Comparison of ENCODE assay signal across 8 cellular contexts in genomic region chrX:57910287-57910912, GRCh38. TPM values are rescaled to one million over a fixed set of nuclear protein-coding genes. Genes with fewer than 3 reads are reported as not detected.
DNase-seq lines count a peak whose midpoint lies in the region; ATAC-seq, FAIRE-seq and TF ChIP-seq lines count a peak whose summit lies in the region.
"Not testable (repeated sequence)": the region's sequence is repeated elsewhere in the genome, so short reads cannot be mapped to it uniquely, and the experiment has no call there.

A gene with protein sequence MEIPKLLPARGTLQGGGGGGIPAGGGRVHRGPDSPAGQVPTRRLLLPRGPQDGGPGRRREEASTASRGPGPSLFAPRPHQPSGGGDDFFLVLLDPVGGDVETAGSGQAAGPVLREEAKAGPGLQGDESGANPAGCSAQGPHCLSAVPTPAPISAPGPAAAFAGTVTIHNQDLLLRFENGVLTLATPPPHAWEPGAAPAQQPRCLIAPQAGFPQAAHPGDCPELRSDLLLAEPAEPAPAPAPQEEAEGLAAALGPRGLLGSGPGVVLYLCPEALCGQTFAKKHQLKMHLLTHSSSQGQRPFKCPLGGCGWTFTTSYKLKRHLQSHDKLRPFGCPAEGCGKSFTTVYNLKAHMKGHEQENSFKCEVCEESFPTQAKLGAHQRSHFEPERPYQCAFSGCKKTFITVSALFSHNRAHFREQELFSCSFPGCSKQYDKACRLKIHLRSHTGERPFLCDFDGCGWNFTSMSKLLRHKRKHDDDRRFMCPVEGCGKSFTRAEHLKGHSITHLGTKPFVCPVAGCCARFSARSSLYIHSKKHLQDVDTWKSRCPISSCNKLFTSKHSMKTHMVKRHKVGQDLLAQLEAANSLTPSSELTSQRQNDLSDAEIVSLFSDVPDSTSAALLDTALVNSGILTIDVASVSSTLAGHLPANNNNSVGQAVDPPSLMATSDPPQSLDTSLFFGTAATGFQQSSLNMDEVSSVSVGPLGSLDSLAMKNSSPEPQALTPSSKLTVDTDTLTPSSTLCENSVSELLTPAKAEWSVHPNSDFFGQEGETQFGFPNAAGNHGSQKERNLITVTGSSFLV (minus strand): TSS chrX:57910458. CDS start chrX:57910420, 38 bp downstream.

- H3K27me3 ChIP-seq in CD4-positive, alpha-beta T cell (ENCODE audit: control insufficient read depth, insufficient read depth, low read length); endodermal cell (ENCODE audit: control insufficient read depth, insufficient read depth, low read length, poor library complexity, severe bottlenecking); left lung; small intestine (ENCODE audit: control insufficient read depth in 2 of 2, insufficient read depth in 2 of 2, low read length in 2 of 2): not testable (repeated sequence)

- peaks cover 32% of the 10 kb centered on the region for H3K36me3 Mint-ChIP-seq in CD4-positive, alpha-beta T cell (ENCODE audit: low read depth)
- peaks cover 27% of the 10 kb centered on the region for H3K36me3 Mint-ChIP-seq in activated T-cell treated with anti-CD3 and anti-CD28 coated beads, Interleukin-2, amount 50 U/mL, for 24 hours (ENCODE audit: low read depth)
- not testable (repeated sequence) for H3K36me3 Mint-ChIP-seq in endodermal cell (ENCODE audit: low read depth)

- not testable (repeated sequence) for TF ChIP-seq CTCF in CD4-positive, alpha-beta T cell (IDR thresholded peaks at IDR 0.05); endodermal cell (conservative IDR thresholded peaks at IDR 0.05); left lung (IDR thresholded peaks at IDR 0.05)

- not testable (repeated sequence) for H3K9me3 Mint-ChIP-seq in CD4-positive, alpha-beta T cell; activated T-cell treated with anti-CD3 and anti-CD28 coated beads, Interleukin-2, amount 50 U/mL, for 24 hours
- H3K9me3 Mint-ChIP-seq in endodermal cell = peaks cover 48% of the 10 kb centered on the region

- CTCF ChIA-PET in CD4-positive, alpha-beta T cell (lab: Charles Lee) = not testable (repeated sequence)

- not testable (repeated sequence) for H3K9me3 ChIP-seq in CD4-positive, alpha-beta T cell (ENCODE audit: control insufficient read depth, low read length); endodermal cell (ENCODE audit: control insufficient read depth, low read length); left lung; small intestine (ENCODE audit: control insufficient read depth, low read depth)

- peak in 3 of 10 experiments; percentile 3 to 12 (median 8) for DNase-seq in CD4-positive, alpha-beta T cell
- DNase-seq in NCI-H1694 treated with DMSO at 0.1 percent for 48 hours (lab: John Stamatoyannopoulos, UW) (peak; percentile 34), small intestine (peak; percentile 1)
- DNase-seq in activated T-cell treated with anti-CD3 and anti-CD28 coated beads, Interleukin-2, amount 50 U/mL, for 24 hours; endodermal cell; left lung: not testable (repeated sequence)

- POLR2A ChIA-PET in CD4-positive, alpha-beta T cell (lab: Charles Lee) = not testable (repeated sequence)

- not testable (repeated sequence) for H3K4me1 ChIP-seq in endodermal cell (ENCODE audit: control insufficient read depth, insufficient read depth, low read length); small intestine (ENCODE audit: control insufficient read depth in 2 of 2, insufficient read depth in 1 of 2, low read depth in 1 of 2, low read length in 1 of 2)
- peaks cover 2 to 18% of the 10 kb centered on the region in 2 donors for H3K4me1 ChIP-seq in left lung

- not testable (repeated sequence) for H3K4me3 ChIP-seq in endodermal cell (ENCODE audit: low read length)
- H3K4me3 ChIP-seq in left lung (peak within 1 kb of the TSS; percentile 35 to 44), small intestine (ENCODE audit: low read depth in 1 of 2, low read length in 2 of 2) (peak within 1 kb of the TSS; percentile 29 to 46)

- peak within 1 kb of the TSS; percentile 99 for H3K27ac Mint-ChIP-seq in CD4-positive, alpha-beta T cell
- H3K27ac Mint-ChIP-seq in activated T-cell treated with anti-CD3 and anti-CD28 coated beads, Interleukin-2, amount 50 U/mL, for 24 hours = peak within 1 kb of the TSS; percentile 92
- not testable (repeated sequence) for H3K27ac Mint-ChIP-seq in endodermal cell

- H3K4me3 Mint-ChIP-seq in CD4-positive, alpha-beta T cell = peak within 1 kb of the TSS; percentile 89
- peak within 1 kb of the TSS; percentile 75 for H3K4me3 Mint-ChIP-seq in activated T-cell treated with anti-CD3 and anti-CD28 coated beads, Interleukin-2, amount 50 U/mL, for 24 hours
- peak within 1 kb of the TSS; percentile 47 for H3K4me3 Mint-ChIP-seq in endodermal cell

- H3K27me3 Mint-ChIP-seq in CD4-positive, alpha-beta T cell; endodermal cell (ENCODE audit: insufficient read depth): not testable (repeated sequence)
- peaks cover 17% of the 10 kb centered on the region for H3K27me3 Mint-ChIP-seq in activated T-cell treated with anti-CD3 and anti-CD28 coated beads, Interleukin-2, amount 50 U/mL, for 24 hours

- H3K9ac ChIP-seq in endodermal cell (ENCODE audit: extremely low read depth, low read length, poor library complexity, severe bottlenecking) = not testable (repeated sequence)

- peak; percentile 77 for ATAC-seq in CD4-positive, alpha-beta T cell (ENCODE audit: poor library complexity)
- peak; percentile 60 for ATAC-seq in GM19438 (IDR thresholded peaks at IDR 0.05; ENCODE audit: low read depth, unreplicated experiment)
- ATAC-seq in HG02981 (IDR thresholded peaks at IDR 0.05; ENCODE audit: unreplicated experiment) = peak; percentile 53
- peak; percentile 64 for ATAC-seq in left lung

- 70% methylated on average over 4 of the region's 35 CpGs; no CpG with 5 or more reads in 1 of the 2 experiments for WGBS in endodermal cell (ENCODE audit: insufficient coverage in 1 of 2, insufficient read length in 1 of 2), 2 experiments
- 0 to 31% (median 9%) methylated on average over 6 to 16 of the region's 35 CpGs for WGBS in small intestine, 3 donors

- not testable (repeated sequence) for H3K36me3 ChIP-seq in endodermal cell (ENCODE audit: control insufficient read depth, insufficient read depth, low read length); left lung; small intestine (ENCODE audit: control insufficient read depth in 2 of 2, insufficient read depth in 2 of 2, low read length in 2 of 2)

- peak within 1 kb of the TSS; percentile 50 for H3K27ac ChIP-seq in CD4-positive, alpha-beta T cell (ENCODE audit: low read depth, low read length)
- not testable (repeated sequence) for H3K27ac ChIP-seq in endodermal cell (ENCODE audit: low read depth, low read length)
- H3K27ac ChIP-seq in left lung = peak within 1 kb of the TSS; percentile 83 to 84
- H3K27ac ChIP-seq in small intestine (ENCODE audit: low read depth in 1 of 2, low read length in 1 of 2) = peak within 1 kb of the TSS; percentile 75 to 90

- H3K4me1 Mint-ChIP-seq in CD4-positive, alpha-beta T cell (ENCODE audit: low read depth) = peaks cover 38% of the 10 kb centered on the region
- H3K4me1 Mint-ChIP-seq in activated T-cell treated with anti-CD3 and anti-CD28 coated beads, Interleukin-2, amount 50 U/mL, for 24 hours (ENCODE audit: low read depth) = peaks cover 33% of the 10 kb centered on the region
- H3K4me1 Mint-ChIP-seq in endodermal cell = not testable (repeated sequence)

- FAIRE-seq in small intestine (lab: Jason Lieb, UNC) = peak; percentile 39

- intact Hi-C loops in CD4-positive, alpha-beta T cell (cut with DNase I, micrococcal nuclease) = loop anchor here (2.0 to 10.0 kb wide), 4 partner anchors 318 to 916 kb away; partner anchors contain the start of genes FAAH2 (in 1 of the 2), SPIN3 (in 1 of the 2) and ZXDB (in 1 of the 2)
- intact Hi-C loops in left lung (cut with DNase I) = not testable (repeated sequence)

RNA-seq across cellular contexts. Expression of the gene that starts here (rescaled TPM):
- total RNA-seq in CD4-positive, alpha-beta T cell = 10 to 100 TPM; 17.5 to 17.7 TPM
- 1 to 10 TPM in 1 of 2 donors, not detected in 1; 1.9 TPM for total RNA-seq in endodermal cell
- 1.2 TPM for polyA plus RNA-seq in endodermal cell (2013, experiment 1 of 2)
- polyA plus RNA-seq in endodermal cell (2013, experiment 2 of 2) = 1.1 TPM
- 1 to 10 TPM; 3.7 to 4.5 TPM for total RNA-seq in left lung
- polyA plus RNA-seq in small intestine = 1 to 10 TPM in 1 of 3 donors, under 1 TPM in 2; 0.45 to 1.1 (median 0.54) TPM
